7 cellular contexts compared by ENCODE assay signal in the genomic region with DNA sequence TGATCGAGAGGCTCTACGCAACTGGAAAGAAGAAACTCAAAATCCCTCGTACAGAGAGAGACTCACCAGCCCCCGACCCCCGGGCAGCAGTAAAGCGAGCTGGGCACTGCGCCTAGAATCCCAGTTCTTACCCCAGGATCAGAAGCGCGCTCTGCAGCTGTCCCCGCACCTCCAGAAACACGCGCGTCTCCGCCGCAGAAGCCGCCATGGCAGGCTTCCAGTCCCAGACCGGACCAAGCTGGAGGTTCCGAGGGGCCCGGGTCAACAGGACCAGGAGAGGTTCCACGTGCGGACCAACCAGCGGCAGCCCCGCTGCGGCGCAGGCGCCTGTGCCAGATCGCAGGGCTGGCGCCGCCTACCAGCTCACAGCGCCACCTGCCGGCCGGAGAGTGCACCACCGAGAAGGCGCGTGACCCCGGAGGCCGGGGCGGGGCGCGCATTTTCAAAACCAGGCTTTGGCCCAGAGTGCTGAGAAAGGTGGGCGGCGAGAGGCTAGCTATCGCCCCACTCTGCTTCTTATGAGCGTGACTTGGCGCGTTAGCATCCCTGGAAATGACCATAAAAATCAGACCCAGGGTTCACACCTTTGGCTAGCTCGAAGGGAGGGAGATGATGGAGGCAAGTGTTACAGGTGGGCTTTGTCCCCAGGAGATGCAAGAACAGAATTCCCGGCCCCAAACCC. TPM values are rescaled to one million over a fixed set of nuclear protein-coding genes. Genes with fewer than 3 reads are reported as not detected.
DNase-seq lines count a peak whose midpoint lies in the region; ATAC-seq, FAIRE-seq and TF ChIP-seq lines count a peak whose summit lies in the region.

TSS of gene UBE3D (minus strand) at position 331 of the 682 bp plus-strand sequence. CDS start at position 208, 123 bp downstream.

- peaks cover 15% of the 10 kb centered on the region for H3K4me1 Mint-ChIP-seq in astrocyte (ENCODE audit: low read depth, unreplicated experiment)

- peak within 1 kb of the TSS; percentile 92 for H3K4me3 Mint-ChIP-seq in astrocyte (ENCODE audit: unreplicated experiment)

- H3K27ac Mint-ChIP-seq in astrocyte (ENCODE audit: unreplicated experiment) = peak within 1 kb of the TSS; percentile 50

- H3K4me1 ChIP-seq in astrocyte (ENCODE audit: insufficient read depth, low read length) = peaks cover 8% of the 10 kb centered on the region

- peak within 1 kb of the TSS; percentile 83 for H3K9ac ChIP-seq in astrocyte (ENCODE audit: low read length)

- H2AFZ ChIP-seq in astrocyte (ENCODE audit: low read depth, low read length) = peak within 1 kb of the TSS; percentile 92

- peak within 1 kb of the TSS; percentile 76 for H3K4me3 ChIP-seq in astrocyte (ENCODE audit: insufficient read depth, low read depth, low read length)

- H3K36me3 ChIP-seq in astrocyte (ENCODE audit: insufficient read depth, low read length) = no peaks in the 10 kb centered on the region

- no peaks in the 10 kb centered on the region for H3K9me3 ChIP-seq in astrocyte (ENCODE audit: insufficient read depth, low read depth, low read length)

- peaks cover 2% of the 10 kb centered on the region for H3K36me3 Mint-ChIP-seq in astrocyte (ENCODE audit: low read depth, unreplicated experiment)

- DNase-seq in GM13977 (ENCODE audit: low spot score) = peak; percentile 89
- DNase-seq in NCI-H1105 (lab: John Stamatoyannopoulos, UW) = peak; percentile 77
- peak; percentile 82 to 94 (median 89) for DNase-seq in T-helper 2 cell
- DNase-seq in astrocyte (ENCODE audit: low read depth) = peak; percentile 45
- peak; percentile 80 to 85 for DNase-seq in hippocampal formation (lab: John Stamatoyannopoulos, UW)
- peak; percentile 94 for DNase-seq in sciatic nerve (ENCODE audit: low spot score)

- no peak for FAIRE-seq in astrocyte (lab: Jason Lieb, UNC)

- peaks cover 26% of the 10 kb centered on the region for H3K79me2 ChIP-seq in astrocyte (ENCODE audit: insufficient read depth, low read length)

- peak; percentile 69 for ATAC-seq in HG02642 (IDR thresholded peaks at IDR 0.05; ENCODE audit: poor library complexity, unreplicated experiment)
- ATAC-seq in sciatic nerve = peak; percentile 93

- peak; percentile 99 for TF ChIP-seq CTCF in GM13977 (IDR thresholded peaks at IDR 0.05; ENCODE audit: extremely low read depth, insufficient read depth, missing control alignments)
- peak; percentile 58 for TF ChIP-seq CTCF in astrocyte (IDR thresholded peaks at IDR 0.05; ENCODE audit: insufficient read depth, low read depth, low read length)

- in situ Hi-C loops in GM13977 (cut with MboI; ENCODE audit: low pct_unique_long_range_greater_than_20kb, low sequenced_read_pairs, unreplicated experiment) = loop anchor here (5.0 to 25.0 kb wide), 2 partner anchors 157 to 447 kb away; partner anchors contain the start of gene PRSS35

- H3K27me3 Mint-ChIP-seq in astrocyte (ENCODE audit: low read depth, unreplicated experiment) = no peaks in the 10 kb centered on the region

- H3K4me2 ChIP-seq in astrocyte (ENCODE audit: low read length) = peak within 1 kb of the TSS; percentile 86

- H4K20me1 ChIP-seq in astrocyte (ENCODE audit: insufficient read depth, low read length) = no peaks in the 10 kb centered on the region

- intact Hi-C loops in sciatic nerve (cut with DNase I) = loop anchor here (5.0 kb wide), 1 partner anchor 152 kb away; no protein-coding TSS in a partner anchor

- H3K27me3 ChIP-seq in astrocyte (ENCODE audit: insufficient read depth, low read length) = no peaks in the 10 kb centered on the region

- no peaks in the 10 kb centered on the region for H3K9me3 Mint-ChIP-seq in astrocyte (ENCODE audit: unreplicated experiment)

- H3K27ac ChIP-seq in astrocyte (ENCODE audit: low read depth, low read length) = peak within 1 kb of the TSS; percentile 14

RNA-seq across cellular contexts. Expression of gene UBE3D, which starts in this region (rescaled TPM):
- total RNA-seq in astrocyte = 6.8 and 7.4 TPM in 2 replicates
- total RNA-seq in sciatic nerve = 11.3 TPM

Comparison
In these comparisons a context has a peak if more than half of its experiments do, and no peak if none do; other contexts are left out.
1. Peak in every context shown above with its lines: DNase-seq, ATAC-seq, H3K4me3 ChIP-seq and H3K27ac ChIP-seq.